Comparison of ENCODE assay signal across 18 cellular contexts in genomic region chr9:21615018-21615417, GRCh38.
DNase-seq lines count a peak whose midpoint lies in the region; ATAC-seq, FAIRE-seq and TF ChIP-seq lines count a peak whose summit lies in the region.
"Had no signal": no experiment of that assay in that cellular context is flagged by ENCODE, and none has a peak within 500 bp of the region (broad histone marks: within the 10 kb centered on the region; RNA-seq: fewer than 3 reads in every experiment).

No MANE protein-coding gene starts in this region.

- DNase-seq in HCT116 (ENCODE audit: low read depth, low spot score), result no peak
- DNase-seq in activated naive CD8-positive, alpha-beta T cell treated with anti-CD3 and anti-CD28 coated beads, Interleukin-2, amount 50 U/mL, for 24 hours, result no peak
- DNase-seq in keratinocyte (ENCODE audit: low read depth, low spot score), result no peak
- no peak for DNase-seq in activated CD8-positive, alpha-beta T cell treated with anti-CD3 and anti-CD28 coated beads, Interleukin-2, amount 10 ng/mL, durations not matched to agents 7 days and 5 days
- DNase-seq in cerebellum (ENCODE audit: low spot score), result no peak
- DNase-seq: ACHN; CD8-positive, alpha-beta memory T cell; GF-D8; NCI-H146; NCI-H446; NCI-H748 treated with DMSO at 0.1 percent for 48 hours; PC-9; Right ventricle myocardium superior had no signal

- H3K4me3 ChIP-seq in BLaER1 (no peak overlapping the region), HCT116 (replicated peaks in 1 of 2; ENCODE audit: low read depth in 1 of 2, low read length in 2 of 2) (peak overlapping the region in 1 of 2 experiments; percentile 29; a peak in 2 of 4 replicates), keratinocyte (ENCODE audit: control insufficient read depth in 2 of 3, extremely low read depth in 1 of 3, insufficient read depth in 2 of 3, low read depth in 1 of 3, low read length in 3 of 3) (no peak overlapping the region)
- H3K4me3 ChIP-seq: PC-9 had no signal

- no peaks in the 10 kb centered on the region for H3K27me3 ChIP-seq in BLaER1
- H3K27me3 ChIP-seq in HCT116 (ENCODE audit: insufficient read depth, low read length), result no peaks in the 10 kb centered on the region
- H3K27me3 ChIP-seq in keratinocyte (ENCODE audit: control insufficient read depth, extremely low read depth, insufficient read depth, low read length), result no peaks in the 10 kb centered on the region

- H2AFZ ChIP-seq in HCT116 (ENCODE audit: low read depth, low read length, poor library complexity, severe bottlenecking) (no peak overlapping the region), keratinocyte (ENCODE audit: control insufficient read depth, low read length) (peak overlapping the region; percentile 67)
- H2AFZ ChIP-seq: PC-9 had no signal

- FAIRE-seq in keratinocyte (lab: Jason Lieb, UNC), result no peak
- FAIRE-seq: GM19239 had no signal

- no peak for TF ChIP-seq RAD21 in HCT116 (IDR thresholded peaks at IDR 0.05; ENCODE audit: low read depth)

- no peak overlapping the region for H3K4me3 Mint-ChIP-seq in activated naive CD8-positive, alpha-beta T cell treated with anti-CD3 and anti-CD28 coated beads, Interleukin-2, amount 50 U/mL, for 24 hours
- H3K4me3 Mint-ChIP-seq in activated CD8-positive, alpha-beta T cell treated with anti-CD3 and anti-CD28 coated beads, Interleukin-2, amount 10 ng/mL, durations not matched to agents 7 days and 5 days, result no peak overlapping the region

- H3K27me3 Mint-ChIP-seq in activated naive CD8-positive, alpha-beta T cell treated with anti-CD3 and anti-CD28 coated beads, Interleukin-2, amount 50 U/mL, for 24 hours, result no peaks in the 10 kb centered on the region
- peaks cover 2% of the 10 kb centered on the region for H3K27me3 Mint-ChIP-seq in activated CD8-positive, alpha-beta T cell treated with anti-CD3 and anti-CD28 coated beads, Interleukin-2, amount 10 ng/mL, durations not matched to agents 7 days and 5 days (ENCODE audit: low read depth)

- POLR2A ChIA-PET in HCT116 (lab: Charles Lee), result interaction anchor here (0.8 to 1.7 kb wide), 8 partner anchors 9 to 94 kb away, joined by 3 to 7 read pairs (median 3); no protein-coding TSS in a partner anchor
- POLR2A ChIA-PET in activated CD8-positive, alpha-beta T cell treated with anti-CD3 and anti-CD28 coated beads, Interleukin-2, amount 10 ng/mL, durations not matched to agents 7 days and 5 days (lab: Charles Lee), result no interaction called here

- no peaks in the 10 kb centered on the region for H3K9me2 ChIP-seq in HCT116 (ENCODE audit: insufficient read depth)

- H3K36me3 ChIP-seq in BLaER1, result no peaks in the 10 kb centered on the region
- H3K36me3 ChIP-seq in HCT116 (ENCODE audit: control insufficient read depth in 1 of 2, insufficient read depth in 2 of 2, low read length in 2 of 2), result no peaks in the 10 kb centered on the region
- H3K36me3 ChIP-seq in keratinocyte (ENCODE audit: control insufficient read depth in 2 of 2, extremely low read depth in 1 of 2, insufficient read depth in 2 of 2, low read length in 2 of 2), result no peaks in the 10 kb centered on the region

- RAD21 ChIA-PET in HCT116 (lab: Charles Lee; ENCODE audit: low non-redundant PET in 1 of 2, low total read pairs in 2 of 2, uncharacterized antibody in 2 of 2, unreplicated experiment in 2 of 2), result no interaction called here

- CTCF ChIA-PET in HCT116 (lab: Charles Lee), result no interaction called here
- CTCF ChIA-PET in activated CD8-positive, alpha-beta T cell treated with anti-CD3 and anti-CD28 coated beads, Interleukin-2, amount 10 ng/mL, durations not matched to agents 7 days and 5 days (lab: Charles Lee), result no interaction called here

- peak; percentile 55 for ATAC-seq in HCT116
- ATAC-seq in activated naive CD8-positive, alpha-beta T cell treated with anti-CD3 and anti-CD28 coated beads, Interleukin-2, amount 50 U/mL, for 24 hours, result no peak
- ATAC-seq in GM21619 (IDR thresholded peaks at IDR 0.05; ENCODE audit: unreplicated experiment), result no peak
- no peak for ATAC-seq in HG03196 (IDR thresholded peaks at IDR 0.05; ENCODE audit: unreplicated experiment)
- no peak for ATAC-seq in activated CD8-positive, alpha-beta T cell treated with anti-CD3 and anti-CD28 coated beads, Interleukin-2, amount 10 ng/mL, durations not matched to agents 7 days and 5 days
- ATAC-seq: SK-N-SH treated with all-trans-retinoic acid at 6 μM for 48 hours had no signal

- H3K9me3 ChIP-seq in BLaER1, result no peaks in the 10 kb centered on the region
- H3K9me3 ChIP-seq in HCT116 (ENCODE audit: control insufficient read depth in 1 of 2, insufficient read depth in 1 of 2, low read depth in 1 of 2, low read length in 2 of 2), result no peaks in the 10 kb centered on the region
- no peaks in the 10 kb centered on the region for H3K9me3 ChIP-seq in keratinocyte (ENCODE audit: control insufficient read depth, low read depth, low read length)

- peaks cover 8% of the 10 kb centered on the region for H3K4me1 ChIP-seq in BLaER1
- H3K4me1 ChIP-seq in HCT116 (ENCODE audit: control insufficient read depth in 1 of 2, insufficient read depth in 2 of 2, low read length in 2 of 2), result peaks cover 84 to 99% of the 10 kb centered on the region in 2 experiments
- H3K4me1 ChIP-seq in keratinocyte (ENCODE audit: control insufficient read depth, extremely low read depth, insufficient read depth, low read length), result peaks cover 38% of the 10 kb centered on the region

- no peaks in the 10 kb centered on the region for H4K20me1 ChIP-seq in BLaER1
- H4K20me1 ChIP-seq in HCT116 (ENCODE audit: insufficient read depth), result no peaks in the 10 kb centered on the region
- no peaks in the 10 kb centered on the region for H4K20me1 ChIP-seq in keratinocyte (ENCODE audit: control insufficient read depth, extremely low read depth, insufficient read depth, low read length)

- H3K79me2 ChIP-seq in HCT116 (ENCODE audit: insufficient read depth, low read length) (peaks cover 28% of the 10 kb centered on the region), keratinocyte (ENCODE audit: control insufficient read depth, insufficient read depth, low read length) (no peaks in the 10 kb centered on the region)

- no peak overlapping the region for H3K9ac ChIP-seq in BLaER1
- H3K9ac ChIP-seq in HCT116 (ENCODE audit: low read length), result peak overlapping the region; percentile 58
- no peak overlapping the region for H3K9ac ChIP-seq in keratinocyte (ENCODE audit: control insufficient read depth, extremely low read depth, insufficient read depth, low read length)

- peak overlapping the region; percentile 49 for H3K27ac Mint-ChIP-seq in activated naive CD8-positive, alpha-beta T cell treated with anti-CD3 and anti-CD28 coated beads, Interleukin-2, amount 50 U/mL, for 24 hours
- no peak overlapping the region for H3K27ac Mint-ChIP-seq in activated CD8-positive, alpha-beta T cell treated with anti-CD3 and anti-CD28 coated beads, Interleukin-2, amount 10 ng/mL, durations not matched to agents 7 days and 5 days

- no peaks in the 10 kb centered on the region for H3K9me3 Mint-ChIP-seq in activated naive CD8-positive, alpha-beta T cell treated with anti-CD3 and anti-CD28 coated beads, Interleukin-2, amount 50 U/mL, for 24 hours
- no peaks in the 10 kb centered on the region for H3K9me3 Mint-ChIP-seq in activated CD8-positive, alpha-beta T cell treated with anti-CD3 and anti-CD28 coated beads, Interleukin-2, amount 10 ng/mL, durations not matched to agents 7 days and 5 days (ENCODE audit: insufficient read depth)
- H3K9me3 Mint-ChIP-seq: CD8-positive, alpha-beta memory T cell had no signal

- no peaks in the 10 kb centered on the region for H3K9me1 ChIP-seq in keratinocyte (ENCODE audit: control insufficient read depth, extremely low read depth, insufficient read depth, low read length)

- H3K36me3 Mint-ChIP-seq in activated naive CD8-positive, alpha-beta T cell treated with anti-CD3 and anti-CD28 coated beads, Interleukin-2, amount 50 U/mL, for 24 hours (ENCODE audit: low read depth), result no peaks in the 10 kb centered on the region
- H3K36me3 Mint-ChIP-seq in activated CD8-positive, alpha-beta T cell treated with anti-CD3 and anti-CD28 coated beads, Interleukin-2, amount 10 ng/mL, durations not matched to agents 7 days and 5 days (ENCODE audit: low read depth), result peaks cover 1% of the 10 kb centered on the region
- H3K36me3 Mint-ChIP-seq: CD8-positive, alpha-beta memory T cell had no signal

- H3K4me2 ChIP-seq in BLaER1 (peak overlapping the region; percentile 38), HCT116 (ENCODE audit: low read length) (peak overlapping the region; percentile 62), keratinocyte (ENCODE audit: control insufficient read depth, extremely low read depth, insufficient read depth, low read depth, low read length) (peak overlapping the region; percentile 33)
- H3K4me2 ChIP-seq: PC-9 had no signal

- dilution Hi-C loops in keratinocyte (cut with MboI; ENCODE audit: extremely low pct_ligation_motif_present, low sequenced_read_pairs), result no loop called here

- BruUV-seq in HCT116 (replicated peaks; lab: Mats Ljungman, UMichigan), result no TSS peak

- no peak for TF ChIP-seq POLR2A in HCT116 (IDR thresholded peaks at IDR 0.05; ENCODE audit: borderline replicate concordance, extremely low read depth, insufficient read depth, insufficient read length)

- intact Hi-C loops in HCT116 (cut with micrococcal nuclease), result loop anchor here (2.0 kb wide), 1 partner anchor 64 kb away; no protein-coding TSS in a partner anchor

- peaks cover 60% of the 10 kb centered on the region for H3K4me1 Mint-ChIP-seq in activated naive CD8-positive, alpha-beta T cell treated with anti-CD3 and anti-CD28 coated beads, Interleukin-2, amount 50 U/mL, for 24 hours
- peaks cover 37% of the 10 kb centered on the region for H3K4me1 Mint-ChIP-seq in activated CD8-positive, alpha-beta T cell treated with anti-CD3 and anti-CD28 coated beads, Interleukin-2, amount 10 ng/mL, durations not matched to agents 7 days and 5 days (ENCODE audit: low read depth)

- H3K27ac ChIP-seq in BLaER1 (no peak overlapping the region), HCT116 (ENCODE audit: low read depth, low read length) (peak overlapping the region; percentile 97), keratinocyte (ENCODE audit: control insufficient read depth, insufficient read depth, low read length) (no peak overlapping the region)
- H3K27ac ChIP-seq: PC-9 had no signal

- TF ChIP-seq CTCF in HCT116 (IDR thresholded peaks at IDR 0.05 in 2 of 3, conservative IDR thresholded peaks at IDR 0.05 in 1 of 3; ENCODE audit: borderline replicate concordance in 1 of 3, insufficient read depth in 1 of 3, low read depth in 2 of 3, low read length in 2 of 3), result no peak
- TF ChIP-seq CTCF in keratinocyte (optimal IDR thresholded peaks at IDR 0.05 in 1 of 3, IDR thresholded peaks at IDR 0.05 in 1 of 3, conservative IDR thresholded peaks at IDR 0.05 in 1 of 3; ENCODE audit: extremely low read depth in 1 of 3, insufficient read depth in 2 of 3, low read length in 3 of 3), result no peak

TF ChIP-seq in HCT116, 20 proteins besides CTCF, POLR2A, EP300 and RAD21:
- no peak for TF ChIP-seq EGR1 (IDR thresholded peaks at IDR 0.05; ENCODE audit: low read depth)
- TF ChIP-seq SP1 (IDR thresholded peaks at IDR 0.05; ENCODE audit: low read depth), result no peak
- no peak for TF ChIP-seq ZNF274 (IDR thresholded peaks at IDR 0.05; ENCODE audit: low read depth, low read length)
